Comparison of ENCODE assay signal across 12 cellular contexts in the genomic region with DNA sequence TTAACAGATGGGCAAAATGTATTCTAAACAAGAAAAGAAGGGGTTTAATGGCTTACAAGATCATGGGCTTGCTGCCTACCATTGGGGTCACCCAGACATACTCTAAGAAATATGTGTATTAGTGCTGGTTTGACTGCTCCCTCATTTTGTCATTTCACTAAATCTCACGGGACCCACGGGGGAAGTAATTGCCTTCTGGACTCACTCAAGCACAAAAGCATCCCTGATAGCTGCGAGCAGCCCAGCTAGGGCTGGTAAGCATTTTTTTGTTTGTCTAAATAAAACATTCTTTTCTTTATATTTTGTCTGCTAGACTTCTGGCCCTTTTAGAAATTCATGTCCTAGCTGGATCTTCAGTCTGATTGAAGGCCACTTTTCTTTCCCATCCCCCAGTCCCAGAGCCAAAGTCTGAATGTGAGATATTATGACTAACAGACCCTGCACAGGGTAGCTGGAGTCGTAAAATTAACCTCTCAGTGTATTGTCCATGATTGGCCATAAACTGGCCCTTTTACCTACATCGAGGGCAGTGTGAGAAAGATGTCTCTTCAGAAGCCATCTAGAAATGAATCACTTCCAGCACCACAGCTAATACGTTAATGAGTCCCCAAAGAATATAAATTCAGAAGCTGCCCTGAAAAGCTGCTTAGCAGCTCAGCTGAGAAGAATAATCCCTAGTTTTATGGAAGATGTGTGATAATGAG. TPM values are rescaled to one million over a fixed set of nuclear protein-coding genes. Genes with fewer than 3 reads are reported as not detected.
DNase-seq lines count a peak whose midpoint lies in the region; ATAC-seq, FAIRE-seq and TF ChIP-seq lines count a peak whose summit lies in the region.
"Had no signal": no experiment of that assay in that cellular context is flagged by ENCODE, and none has a peak within 500 bp of the region (broad histone marks: within the 10 kb centered on the region; RNA-seq: fewer than 3 reads in every experiment).

No MANE protein-coding gene starts in this region.

- H4K20me1 ChIP-seq in BLaER1, result no peaks in the 10 kb centered on the region

- peak overlapping the region; percentile 74 for H3K4me2 ChIP-seq in BLaER1

- H3K9me3 ChIP-seq in BLaER1 (no peaks in the 10 kb centered on the region), pancreas (no peaks in the 10 kb centered on the region)

- H3K36me3 ChIP-seq in BLaER1 (no peaks in the 10 kb centered on the region), pancreas (no peaks in the 10 kb centered on the region)

- H3K4me1 ChIP-seq in BLaER1 (peaks cover 37% of the 10 kb centered on the region), pancreas (no peaks in the 10 kb centered on the region)

- H3K27ac ChIP-seq in BLaER1, result no peak overlapping the region; the same call in 1 of the 2 replicates
- no peak overlapping the region for H3K27ac ChIP-seq in pancreas
- H3K27ac ChIP-seq: GM23248 had no signal

- peak; percentile 16 for DNase-seq in foreskin melanocyte
- no peak for DNase-seq in NCI-H187 treated with DMSO at 0.1 percent for 48 hours (lab: John Stamatoyannopoulos, UW)
- no peak for DNase-seq in COLO668 (lab: John Stamatoyannopoulos, UW; ENCODE audit: unreplicated experiment)
- no peak for DNase-seq in pancreas
- DNase-seq in AG08395 (ENCODE audit: low spot score), result no peak
- DNase-seq: activated CD4-positive, CD25-positive, alpha-beta regulatory T cell treated with anti-CD3 and anti-CD28 coated beads, Interleukin-2, amount 50 U/mL, for 72 hours; activated naive CD4-positive, alpha-beta T cell treated with anti-CD3 and anti-CD28 coated beads for 36 hours; GM23248; NCI-H146 had no signal

- no peak for TF ChIP-seq CTCF in pancreas (IDR thresholded peaks at IDR 0.05)

- intact Hi-C loops in pancreas (cut with DNase I), result loop anchor here in 1 of 3 donors (10.0 kb wide), 1 partner anchor 179 kb away; no protein-coding TSS in a partner anchor

- FAIRE-seq in pancreas (lab: Jason Lieb, UNC), result no peak

- H3K27me3 ChIP-seq in BLaER1 (no peaks in the 10 kb centered on the region), pancreas (no peaks in the 10 kb centered on the region)

- no peak overlapping the region for H3K9ac ChIP-seq in BLaER1
- H3K9ac ChIP-seq: GM23248 had no signal

- peak; percentile 60 for ATAC-seq in GM18909 (IDR thresholded peaks at IDR 0.05; ENCODE audit: poor library complexity, unreplicated experiment)
- peak; percentile 64 for ATAC-seq in HG03196 (IDR thresholded peaks at IDR 0.05; ENCODE audit: unreplicated experiment)
- ATAC-seq in pancreas, result no peak

- 78 to 84% methylated on average over 6 of the region's 6 CpGs for WGBS in pancreas, 2 donors

- H3K4me3 ChIP-seq in BLaER1 (no peak overlapping the region), pancreas (no peak overlapping the region)
- H3K4me3 ChIP-seq: GM23248 had no signal

RNA-seq across cellular contexts. Expression of a gene that starts 55.4 kb away (rescaled TPM):
- total RNA-seq in pancreas, result 10 to 100 TPM in 4 of 6 donors, 1 to 10 TPM in 2; 9.2 to 14.6 (median 11.5) TPM
- polyA plus RNA-seq in pancreas, result 1 to 10 TPM; 2.4 to 5.3 TPM

Comparison
In these comparisons a context has a peak if more than half of its experiments do, and no peak if none do; other contexts are left out.
1. ATAC-seq: peak in GM18909 (single experiment) and HG03196 (single experiment); none in pancreas (0 of 4).